Comparison of ENCODE assay signal across 1 cellular context in genomic region chr3:8768364-8769087, GRCh38.
TF ChIP-seq lines count a peak whose summit lies in the region.

No MANE protein-coding gene starts in this region.

TF ChIP-seq in GM12878, 131 proteins besides CTCF, POLR2A, EP300 and RAD21 (continued from another document):
- TF ChIP-seq YY1 (IDR thresholded peaks at IDR 0.05; ENCODE audit: low read depth, low read length): no peak
- peak; percentile 80; the same call in 1 of the 2 replicates for TF ChIP-seq HSF1 (IDR thresholded peaks at IDR 0.05; ENCODE audit: low read depth, low read length)
- TF ChIP-seq TCF3 (IDR thresholded peaks at IDR 0.05; ENCODE audit: borderline replicate concordance, insufficient read depth, low read depth, low read length): no peak
- TF ChIP-seq MEF2B (IDR thresholded peaks at IDR 0.05; ENCODE audit: partially characterized antibody, poor library complexity, severe bottlenecking): peak; percentile 66
- TF ChIP-seq ATF3 (IDR thresholded peaks at IDR 0.05; ENCODE audit: borderline replicate concordance, extremely low read depth, low read depth, low read length): no peak
- TF ChIP-seq SKIL (IDR thresholded peaks at IDR 0.05; ENCODE audit: low read depth, poor library complexity, severe bottlenecking): no peak
- TF ChIP-seq SMARCA5 (IDR thresholded peaks at IDR 0.05): no peak
- no peak for TF ChIP-seq EZH2 (IDR thresholded peaks at IDR 0.05; ENCODE audit: borderline replicate concordance, control insufficient read depth, low read depth, low read length)
- TF ChIP-seq SIN3A (IDR thresholded peaks at IDR 0.05; ENCODE audit: low read depth, low read length): no peak
- no peak for TF ChIP-seq HDAC6 (IDR thresholded peaks at IDR 0.05; ENCODE audit: unreplicated experiment)
- peak; percentile 49; the same call in 1 of the 2 replicates for TF ChIP-seq TCF12 (IDR thresholded peaks at IDR 0.05; ENCODE audit: low read depth, low read length)
- TF ChIP-seq LARP7 (IDR thresholded peaks at IDR 0.05): no peak
- TF ChIP-seq MEF2A (IDR thresholded peaks at IDR 0.05; ENCODE audit: insufficient read depth, low read depth, low read length): peak; percentile 48; the same call in 1 of the 2 replicates
- no peak for TF ChIP-seq SIX5 (IDR thresholded peaks at IDR 0.05; ENCODE audit: low read depth, low read length, severe bottlenecking)
- no peak for TF ChIP-seq ZNF217 (IDR thresholded peaks at IDR 0.05)
- no peak for TF ChIP-seq FOXK2 (IDR thresholded peaks at IDR 0.05)
- no peak for TF ChIP-seq PML (IDR thresholded peaks at IDR 0.05; ENCODE audit: low read length)
- TF ChIP-seq POLR2AphosphoS5 (IDR thresholded peaks at IDR 0.05; ENCODE audit: low read length): no peak; the same call in 1 of the 2 replicates
- TF ChIP-seq SMC3 (IDR thresholded peaks at IDR 0.05; ENCODE audit: borderline replicate concordance, low read length): no peak
- TF ChIP-seq NFYA (IDR thresholded peaks at IDR 0.05; ENCODE audit: borderline replicate concordance, low read depth, low read length): no peak
- TF ChIP-seq IKZF2 (IDR thresholded peaks at IDR 0.05): peak; percentile 47 to 58; a peak in 3 of 4 replicates
- peak; percentile 74 for TF ChIP-seq BCL3 (IDR thresholded peaks at IDR 0.05; ENCODE audit: borderline replicate concordance, insufficient read depth, low read depth, low read length, poor library complexity, severe bottlenecking)
- TF ChIP-seq NR2C2 (IDR thresholded peaks at IDR 0.05; ENCODE audit: borderline replicate concordance, control insufficient read depth, insufficient read length, low read depth): no peak
- no peak for TF ChIP-seq ZNF687 (IDR thresholded peaks at IDR 0.05)
- TF ChIP-seq PAX8 (IDR thresholded peaks at IDR 0.05): no peak
- TF ChIP-seq HCFC1 (IDR thresholded peaks at IDR 0.05; ENCODE audit: low read length): no peak
- TF ChIP-seq RELA (IDR thresholded peaks at IDR 0.05; ENCODE audit: borderline replicate concordance, partially characterized antibody): peak; percentile 76
- TF ChIP-seq CHD4 (IDR thresholded peaks at IDR 0.05): no peak
